8 cellular contexts compared by ENCODE assay signal in genomic region chr3:9749333-9749662, GRCh38. TPM values are rescaled to one million over a fixed set of nuclear protein-coding genes. Genes with fewer than 3 reads are reported as not detected.
DNase-seq lines count a peak whose midpoint lies in the region; ATAC-seq and TF ChIP-seq lines count a peak whose summit lies in the region.

No MANE protein-coding gene starts in this region.

- peaks cover 9% of the 10 kb centered on the region; the same call in 1 of the 2 replicates for H3K4me1 ChIP-seq in GM23338 (ENCODE audit: insufficient read depth)
- peaks cover 0 to 31% (median 24%) of the 10 kb centered on the region in 9 donors for H3K4me1 ChIP-seq in heart right ventricle
- H3K4me1 ChIP-seq in skeletal muscle satellite cell (ENCODE audit: control insufficient read depth, insufficient read depth, low read length): peaks cover 29% of the 10 kb centered on the region

- peak overlapping the region; percentile 93 for H3K4me3 Mint-ChIP-seq in GM23338

- POLR2A ChIA-PET in GM10248 (lab: Yijun Ruan, JAX): interaction anchor here (0.5 to 2.9 kb wide), 5 partner anchors 14 to 237 kb away, joined by 3 to 11 read pairs (median 4); partner anchors contain the start of genes ARPC4, BRPF1, EMC3 and TADA3

- no peaks in the 10 kb centered on the region for H3K9me3 Mint-ChIP-seq in GM23338

- H3K9me3 ChIP-seq in heart right ventricle (no peaks in the 10 kb centered on the region), skeletal muscle satellite cell (replicated peaks; ENCODE audit: low read length) (no peaks in the 10 kb centered on the region)

- H3K9me2 ChIP-seq in GM23338 (ENCODE audit: insufficient read depth): no peaks in the 10 kb centered on the region; the same call in 1 of the 2 replicates

- H3K27me3 ChIP-seq in GM23338 (ENCODE audit: insufficient read depth): no peaks in the 10 kb centered on the region
- no peaks in the 10 kb centered on the region for H3K27me3 ChIP-seq in heart right ventricle
- no peaks in the 10 kb centered on the region for H3K27me3 ChIP-seq in skeletal muscle satellite cell (ENCODE audit: control insufficient read depth, insufficient read depth, low read length)

- peak overlapping the region; percentile 81 for H3K9ac ChIP-seq in skeletal muscle satellite cell (ENCODE audit: low read depth, low read length)

- peaks cover 20% of the 10 kb centered on the region for H3F3A ChIP-seq in GM23338 (replicated peaks; ENCODE audit: low read depth)

- CTCF ChIA-PET in GM10248 (lab: Yijun Ruan, JAX): interaction anchor here (1.0 to 4.5 kb wide), 6 partner anchors 9 to 78 kb away, joined by 3 to 21 read pairs (median 4); partner anchors contain the start of genes ARPC4 and TADA3

- peaks cover 7% of the 10 kb centered on the region for H3K27me3 Mint-ChIP-seq in GM23338 (ENCODE audit: insufficient read depth, low read depth, poor library complexity)

- peaks cover 73% of the 10 kb centered on the region for H3K36me3 Mint-ChIP-seq in GM23338 (ENCODE audit: low read depth)

- H3K4me1 Mint-ChIP-seq in GM23338: peaks cover 3% of the 10 kb centered on the region; the same call in 2 of the 3 replicates

- WGBS in heart right ventricle, 2 donors: 3% methylated on average over 21 of the region's 21 CpGs

- H2AFZ ChIP-seq in GM23338: peak overlapping the region; percentile 72

- peak; percentile 44 for ATAC-seq in GM23338
- ATAC-seq in heart right ventricle: peak in 4 of 8 donors; percentile 0 to 55 (median 24)

- peak overlapping the region; percentile 98 for H3K27ac Mint-ChIP-seq in GM23338

- TF ChIP-seq CTCF in GM23338 (conservative IDR thresholded peaks at IDR 0.05; ENCODE audit: low read depth in 2 of 2) (0 out of 4 replicates have a peak, but pooled peaks of 1 of the 2 experiments have one; percentile 5), WI38 (IDR thresholded peaks at IDR 0.05; ENCODE audit: low read depth, low read length) (no peak), heart right ventricle (IDR thresholded peaks at IDR 0.05) (no peak), GM10248 (IDR thresholded peaks at IDR 0.05; ENCODE audit: control extremely low read depth, extremely low read depth, low read depth, missing control alignments) (no peak)

- peak overlapping the region; percentile 93 for H3K27ac ChIP-seq in GM23338 (ENCODE audit: low read depth)
- H3K27ac ChIP-seq in heart right ventricle: peak overlapping the region; percentile 70 to 95 (median 91)

- no peaks in the 10 kb centered on the region for H4K20me1 ChIP-seq in GM23338 (replicated peaks; ENCODE audit: insufficient read depth)

- H3K79me2 ChIP-seq in GM23338 (replicated peaks; ENCODE audit: insufficient read depth): peaks cover 12% of the 10 kb centered on the region

- intact Hi-C loops in heart right ventricle (cut with DNase I): loop anchor here in 3 of 10 donors (1.0 to 10.0 kb wide), 4 partner anchors 18 to 244 kb away; partner anchors contain the start of genes BRPF1 (in 2 of the 3), ARPC4 (in 1 of the 3) and TADA3 (in 1 of the 3)

- DNase-seq in GM23338 (ENCODE audit: low spot score) (no peak), heart right ventricle (no peak), NCI-H2171 (lab: John Stamatoyannopoulos, UW) (no peak), GM10248 (ENCODE audit: extremely low spot score) (no peak), dedifferentiated amniotic fluid mesenchymal stem cell (ENCODE audit: extremely low spot score) (no peak)
- no peak for DNase-seq in activated CD4-positive, alpha-beta T cell treated with anti-CD3 and anti-CD28 coated beads, Interleukin-2, amount 50 U/mL, for 48 hours

- H3K36me3 ChIP-seq in GM23338 (ENCODE audit: insufficient read depth): peaks cover 21% of the 10 kb centered on the region
- peaks cover 0 to 77% (median 45%) of the 10 kb centered on the region in 9 donors for H3K36me3 ChIP-seq in heart right ventricle
- peaks cover 54% of the 10 kb centered on the region for H3K36me3 ChIP-seq in skeletal muscle satellite cell (ENCODE audit: insufficient read depth, low read length)

- H3K4me3 ChIP-seq in GM23338: peak overlapping the region; percentile 86
- H3K4me3 ChIP-seq in WI38 (ENCODE audit: low read depth, low read length): peak overlapping the region; percentile 87
- H3K4me3 ChIP-seq in heart right ventricle: peak overlapping the region; percentile 54 to 80 (median 66)
- H3K4me3 ChIP-seq in skeletal muscle satellite cell (ENCODE audit: low read length): peak overlapping the region; percentile 82

- H3K4me2 ChIP-seq in GM23338: peak overlapping the region; percentile 96
- H3K4me2 ChIP-seq in skeletal muscle satellite cell (ENCODE audit: low read length): peak overlapping the region; percentile 94

TF ChIP-seq in GM23338, 12 proteins besides CTCF, POLR2A, EP300 and RAD21 (continues in another document):
- TF ChIP-seq NANOG (IDR thresholded peaks at IDR 0.05; ENCODE audit: borderline replicate concordance) (no peak), ZNF114 (CRISPR knock-in tag; IDR thresholded peaks at IDR 0.05) (no peak)
- TF ChIP-seq, protein P1, sequence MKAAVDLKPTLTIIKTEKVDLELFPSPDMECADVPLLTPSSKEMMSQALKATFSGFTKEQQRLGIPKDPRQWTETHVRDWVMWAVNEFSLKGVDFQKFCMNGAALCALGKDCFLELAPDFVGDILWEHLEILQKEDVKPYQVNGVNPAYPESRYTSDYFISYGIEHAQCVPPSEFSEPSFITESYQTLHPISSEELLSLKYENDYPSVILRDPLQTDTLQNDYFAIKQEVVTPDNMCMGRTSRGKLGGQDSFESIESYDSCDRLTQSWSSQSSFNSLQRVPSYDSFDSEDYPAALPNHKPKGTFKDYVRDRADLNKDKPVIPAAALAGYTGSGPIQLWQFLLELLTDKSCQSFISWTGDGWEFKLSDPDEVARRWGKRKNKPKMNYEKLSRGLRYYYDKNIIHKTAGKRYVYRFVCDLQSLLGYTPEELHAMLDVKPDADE (IDR thresholded peaks at IDR 0.05): no peak; the same call in 1 of the 2 replicates

RNA-seq across cellular contexts. Expression of gene OGG1, which starts 0.5 kb away (rescaled TPM):
- total RNA-seq in GM23338 (2014; rRNA removed; shearing (Covaris generic)): 25.4 and 27.6 TPM in 2 replicates
- polyA plus RNA-seq in GM23338 (2016; fragmentation: Nextera tagmentation; extraction: Ambion mirVana): 17.4 and 20.6 TPM in 2 replicates
- total RNA-seq in heart right ventricle: 10 to 100 TPM in 3 of 10 donors, 1 to 10 TPM in 7; 5.2 to 10.8 (median 8.0) TPM
- 10 to 100 TPM; 11.3 to 15.1 TPM for polyA plus RNA-seq in heart right ventricle
- total RNA-seq in skeletal muscle satellite cell (2012; rRNA removed): 22.6 and 23.6 TPM in 2 replicates

RNA-seq across cellular contexts. Expression of gene BRPF1, which starts 17.8 kb away (rescaled TPM):
- 23.7 and 24.7 TPM in 2 replicates for total RNA-seq in GM23338 (2014; rRNA removed; shearing (Covaris generic))
- 6.3 and 8.0 TPM in 2 replicates for polyA plus RNA-seq in GM23338 (2016; fragmentation: Nextera tagmentation; extraction: Ambion mirVana)
- 10 to 100 TPM in 4 of 10 donors, 1 to 10 TPM in 6; 7.3 to 15.1 (median 9.1) TPM for total RNA-seq in heart right ventricle
- 1 to 10 TPM; 7.3 to 8.5 TPM for polyA plus RNA-seq in heart right ventricle
- 15.2 and 18.6 TPM in 2 replicates for total RNA-seq in skeletal muscle satellite cell (2012; rRNA removed)

RNA-seq across cellular contexts. Expression of gene CAMK1, which starts 20.4 kb away (rescaled TPM):
- total RNA-seq in GM23338 (2014; rRNA removed; shearing (Covaris generic)): 3.1 and 4.4 TPM in 2 replicates
- polyA plus RNA-seq in GM23338 (2016; fragmentation: Nextera tagmentation; extraction: Ambion mirVana) (4.4 and 4.9 TPM in 2 replicates), heart right ventricle (10 to 100 TPM; 18.3 to 27.1 TPM)
- 10 to 100 TPM in 4 of 10 donors, 1 to 10 TPM in 6; 6.2 to 19.5 (median 8.3) TPM for total RNA-seq in heart right ventricle
- 23.1 and 23.8 TPM in 2 replicates for total RNA-seq in skeletal muscle satellite cell (2012; rRNA removed)

RNA-seq across cellular contexts. Expression of gene TADA3, which starts 43.0 kb away (rescaled TPM):
- total RNA-seq in GM23338 (2014; rRNA removed; shearing (Covaris generic)): 54.4 and 61.7 TPM in 2 replicates
- polyA plus RNA-seq in GM23338 (2016; fragmentation: Nextera tagmentation; extraction: Ambion mirVana) (29.1 and 31.5 TPM in 2 replicates), heart right ventricle (10 to 100 TPM; 48.7 to 51.4 TPM)
- total RNA-seq in heart right ventricle: 10 to 100 TPM; 38.5 to 59.6 (median 42.9) TPM
- 47.9 and 57.0 TPM in 2 replicates for total RNA-seq in skeletal muscle satellite cell (2012; rRNA removed)

RNA-seq across cellular contexts. Expression of gene ARPC4, which starts 43.6 kb away (rescaled TPM):
- total RNA-seq in GM23338 (2014; rRNA removed; shearing (Covaris generic)): 171 and 176 TPM in 2 replicates
- polyA plus RNA-seq in GM23338 (2016; fragmentation: Nextera tagmentation; extraction: Ambion mirVana): 71.9 and 73.0 TPM in 2 replicates
- 100 to 1,000 TPM in 1 of 10 donors, 10 to 100 TPM in 9; 40.6 to 111 (median 55.0) TPM for total RNA-seq in heart right ventricle
- polyA plus RNA-seq in heart right ventricle: 100 to 1,000 TPM in 1 of 2 donors, 10 to 100 TPM in 1; 27.9 to 104 TPM
- 223 and 269 TPM in 2 replicates for total RNA-seq in skeletal muscle satellite cell (2012; rRNA removed)
